1 cellular context compared by ENCODE assay signal in the genomic region with DNA sequence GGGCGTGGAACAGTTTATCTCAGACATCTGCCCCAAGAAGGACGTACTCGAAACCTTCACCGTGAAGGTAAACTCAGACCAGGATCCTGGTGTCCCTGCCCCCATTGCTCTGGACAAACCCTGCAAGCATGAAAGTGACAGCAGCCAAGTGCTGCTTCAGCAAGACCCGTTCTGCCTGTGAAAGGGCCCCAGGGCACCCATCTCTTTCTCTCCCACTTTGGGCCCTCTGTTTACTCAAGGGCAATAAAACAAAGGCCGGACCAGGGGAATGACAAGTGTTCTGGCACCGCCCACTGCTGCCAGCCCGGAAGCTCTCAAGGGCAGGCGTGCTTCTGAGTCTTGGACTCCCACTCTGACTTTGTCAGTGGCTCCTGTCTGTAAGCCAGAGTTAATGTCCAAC.
TF ChIP-seq lines count a peak whose summit lies in the region.

No MANE protein-coding gene starts in this region.

TF ChIP-seq in HepG2, 621 proteins besides CTCF, POLR2A, EP300 and RAD21 (continues in another document):
- no peak for TF ChIP-seq PCBP2 (optimal IDR thresholded peaks at IDR 0.05; ENCODE audit: low read depth, low read length, poor library complexity, severe bottlenecking)
- no peak for TF ChIP-seq ZNF780A (CRISPR knock-in tag; IDR thresholded peaks at IDR 0.05)
- TF ChIP-seq XRCC5 (optimal IDR thresholded peaks at IDR 0.05; ENCODE audit: low read length) = no peak
- TF ChIP-seq REPIN1 (CRISPR knock-in tag; IDR thresholded peaks at IDR 0.05; ENCODE audit: borderline replicate concordance, low read depth) = no peak
- no peak for TF ChIP-seq HNF4G (IDR thresholded peaks at IDR 0.05; ENCODE audit: borderline replicate concordance, low read depth, low read length)
- TF ChIP-seq HNF4G (CRISPR knock-in tag; IDR thresholded peaks at IDR 0.05; ENCODE audit: borderline replicate concordance, low read depth) = no peak
- TF ChIP-seq CEBPG (CRISPR knock-in tag; IDR thresholded peaks at IDR 0.05) = no peak
- no peak for TF ChIP-seq ZNF737 (CRISPR knock-in tag; IDR thresholded peaks at IDR 0.05; ENCODE audit: borderline replicate concordance)
- no peak for TF ChIP-seq TOE1 (CRISPR knock-in tag; IDR thresholded peaks at IDR 0.05)
- peak; percentile 29; the same call in 1 of the 2 replicates for TF ChIP-seq FOSL2 (CRISPR knock-in tag; IDR thresholded peaks at IDR 0.05)
- TF ChIP-seq ZNF430 (CRISPR knock-in tag; IDR thresholded peaks at IDR 0.05) = no peak
- no peak for TF ChIP-seq ZNF746 (CRISPR knock-in tag; IDR thresholded peaks at IDR 0.05)
- TF ChIP-seq HNRNPL (IDR thresholded peaks at IDR 0.05; ENCODE audit: low read depth, low read length) = peak; percentile 87
- TF ChIP-seq MAFK (conservative IDR thresholded peaks at IDR 0.05 in 1 of 2, IDR thresholded peaks at IDR 0.05 in 1 of 2; ENCODE audit: low read length in 2 of 2) = no peak
- no peak for TF ChIP-seq SIN3A (IDR thresholded peaks at IDR 0.05; ENCODE audit: borderline replicate concordance, low read depth, low read length)
- no peak for TF ChIP-seq KLF6 (CRISPR knock-in tag; IDR thresholded peaks at IDR 0.05)
- TF ChIP-seq SMARCC2 (IDR thresholded peaks at IDR 0.05) = no peak
- TF ChIP-seq GATAD2A (CRISPR knock-in tag; IDR thresholded peaks at IDR 0.05) = peak; percentile 77
- TF ChIP-seq SMAD9 (CRISPR knock-in tag; IDR thresholded peaks at IDR 0.05) = no peak
- no peak for TF ChIP-seq ZNF839 (CRISPR knock-in tag; IDR thresholded peaks at IDR 0.05; ENCODE audit: borderline replicate concordance)
- no peak for TF ChIP-seq ZNF335 (CRISPR knock-in tag; IDR thresholded peaks at IDR 0.05)
- TF ChIP-seq FIP1L1 (IDR thresholded peaks at IDR 0.05; ENCODE audit: borderline replicate concordance, insufficient read depth, low read depth, low read length) = no peak
- TF ChIP-seq, protein P1, sequence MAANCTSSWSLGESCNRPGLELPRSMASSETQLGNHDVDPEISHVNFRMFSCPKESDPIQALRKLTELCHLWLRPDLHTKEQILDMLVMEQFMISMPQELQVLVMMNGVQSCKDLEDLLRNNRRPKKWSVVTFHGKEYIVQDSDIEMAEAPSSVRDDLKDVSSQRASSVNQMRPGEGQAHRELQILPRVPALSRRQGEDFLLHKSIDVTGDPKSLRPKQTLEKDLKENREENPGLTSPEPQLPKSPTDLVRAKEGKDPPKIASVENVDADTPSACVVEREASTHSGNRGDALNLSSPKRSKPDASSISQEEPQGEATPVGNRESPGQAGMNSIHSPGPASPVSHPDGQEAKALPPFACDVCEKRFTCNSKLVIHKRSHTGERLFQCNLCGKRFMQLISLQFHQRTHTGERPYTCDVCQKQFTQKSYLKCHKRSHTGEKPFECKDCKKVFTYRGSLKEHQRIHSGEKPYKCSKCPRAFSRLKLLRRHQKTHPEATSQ (CRISPR knock-in tag; IDR thresholded peaks at IDR 0.05; ENCODE audit: borderline replicate concordance) = no peak
- 0 out of 2 replicates have a peak, but pooled peaks have one; percentile 33 for TF ChIP-seq ZNF350 (CRISPR knock-in tag; IDR thresholded peaks at IDR 0.05; ENCODE audit: borderline replicate concordance, low read depth)
- peak; percentile 83 for TF ChIP-seq FOXA3 (CRISPR knock-in tag; IDR thresholded peaks at IDR 0.05)
- TF ChIP-seq, protein P2, sequence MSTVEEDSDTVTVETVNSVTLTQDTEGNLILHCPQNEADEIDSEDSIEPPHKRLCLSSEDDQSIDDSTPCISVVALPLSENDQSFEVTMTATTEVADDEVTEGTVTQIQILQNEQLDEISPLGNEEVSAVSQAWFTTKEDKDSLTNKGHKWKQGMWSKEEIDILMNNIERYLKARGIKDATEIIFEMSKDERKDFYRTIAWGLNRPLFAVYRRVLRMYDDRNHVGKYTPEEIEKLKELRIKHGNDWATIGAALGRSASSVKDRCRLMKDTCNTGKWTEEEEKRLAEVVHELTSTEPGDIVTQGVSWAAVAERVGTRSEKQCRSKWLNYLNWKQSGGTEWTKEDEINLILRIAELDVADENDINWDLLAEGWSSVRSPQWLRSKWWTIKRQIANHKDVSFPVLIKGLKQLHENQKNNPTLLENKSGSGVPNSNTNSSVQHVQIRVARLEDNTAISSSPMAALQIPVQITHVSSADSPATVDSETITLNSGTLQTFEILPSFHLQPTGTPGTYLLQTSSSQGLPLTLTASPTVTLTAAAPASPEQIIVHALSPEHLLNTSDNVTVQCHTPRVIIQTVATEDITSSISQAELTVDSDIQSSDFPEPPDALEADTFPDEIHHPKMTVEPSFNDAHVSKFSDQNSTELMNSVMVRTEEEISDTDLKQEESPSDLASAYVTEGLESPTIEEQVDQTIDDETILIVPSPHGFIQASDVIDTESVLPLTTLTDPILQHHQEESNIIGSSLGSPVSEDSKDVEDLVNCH (CRISPR knock-in tag; IDR thresholded peaks at IDR 0.05) = no peak
- TF ChIP-seq ZBED4 (CRISPR knock-in tag; IDR thresholded peaks at IDR 0.05; ENCODE audit: borderline replicate concordance) = no peak; the same call in 1 of the 2 replicates
- TF ChIP-seq ZNF589 (CRISPR knock-in tag; conservative IDR thresholded peaks at IDR 0.05) = no peak
- no peak for TF ChIP-seq RFX5 (IDR thresholded peaks at IDR 0.05; ENCODE audit: low read depth, low read length)
- no peak for TF ChIP-seq NFE2L1 (CRISPR knock-in tag; IDR thresholded peaks at IDR 0.05; ENCODE audit: borderline replicate concordance)
- TF ChIP-seq ATM (IDR thresholded peaks at IDR 0.05; ENCODE audit: borderline replicate concordance) = no peak
- TF ChIP-seq AGO1 (IDR thresholded peaks at IDR 0.05; ENCODE audit: low read depth, low read length, poor library complexity, severe bottlenecking) = no peak
- peak; percentile 64 for TF ChIP-seq ELF1 (CRISPR knock-in tag; IDR thresholded peaks at IDR 0.05)
- TF ChIP-seq, protein P3, sequence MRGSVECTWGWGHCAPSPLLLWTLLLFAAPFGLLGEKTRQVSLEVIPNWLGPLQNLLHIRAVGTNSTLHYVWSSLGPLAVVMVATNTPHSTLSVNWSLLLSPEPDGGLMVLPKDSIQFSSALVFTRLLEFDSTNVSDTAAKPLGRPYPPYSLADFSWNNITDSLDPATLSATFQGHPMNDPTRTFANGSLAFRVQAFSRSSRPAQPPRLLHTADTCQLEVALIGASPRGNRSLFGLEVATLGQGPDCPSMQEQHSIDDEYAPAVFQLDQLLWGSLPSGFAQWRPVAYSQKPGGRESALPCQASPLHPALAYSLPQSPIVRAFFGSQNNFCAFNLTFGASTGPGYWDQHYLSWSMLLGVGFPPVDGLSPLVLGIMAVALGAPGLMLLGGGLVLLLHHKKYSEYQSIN (CRISPR knock-in tag; IDR thresholded peaks at IDR 0.05; ENCODE audit: borderline replicate concordance) = no peak
- no peak for TF ChIP-seq ETV6 (CRISPR knock-in tag; conservative IDR thresholded peaks at IDR 0.05)
- no peak for TF ChIP-seq BCL3 (CRISPR knock-in tag; IDR thresholded peaks at IDR 0.05)
- no peak for TF ChIP-seq NR1H2 (CRISPR knock-in tag; IDR thresholded peaks at IDR 0.05; ENCODE audit: borderline replicate concordance, low read depth)
- TF ChIP-seq, protein P4, sequence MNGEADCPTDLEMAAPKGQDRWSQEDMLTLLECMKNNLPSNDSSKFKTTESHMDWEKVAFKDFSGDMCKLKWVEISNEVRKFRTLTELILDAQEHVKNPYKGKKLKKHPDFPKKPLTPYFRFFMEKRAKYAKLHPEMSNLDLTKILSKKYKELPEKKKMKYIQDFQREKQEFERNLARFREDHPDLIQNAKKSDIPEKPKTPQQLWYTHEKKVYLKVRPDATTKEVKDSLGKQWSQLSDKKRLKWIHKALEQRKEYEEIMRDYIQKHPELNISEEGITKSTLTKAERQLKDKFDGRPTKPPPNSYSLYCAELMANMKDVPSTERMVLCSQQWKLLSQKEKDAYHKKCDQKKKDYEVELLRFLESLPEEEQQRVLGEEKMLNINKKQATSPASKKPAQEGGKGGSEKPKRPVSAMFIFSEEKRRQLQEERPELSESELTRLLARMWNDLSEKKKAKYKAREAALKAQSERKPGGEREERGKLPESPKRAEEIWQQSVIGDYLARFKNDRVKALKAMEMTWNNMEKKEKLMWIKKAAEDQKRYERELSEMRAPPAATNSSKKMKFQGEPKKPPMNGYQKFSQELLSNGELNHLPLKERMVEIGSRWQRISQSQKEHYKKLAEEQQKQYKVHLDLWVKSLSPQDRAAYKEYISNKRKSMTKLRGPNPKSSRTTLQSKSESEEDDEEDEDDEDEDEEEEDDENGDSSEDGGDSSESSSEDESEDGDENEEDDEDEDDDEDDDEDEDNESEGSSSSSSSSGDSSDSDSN (CRISPR knock-in tag; IDR thresholded peaks at IDR 0.05) = peak; percentile 41; the same call in 1 of the 2 replicates
- no peak for TF ChIP-seq NFRKB (IDR thresholded peaks at IDR 0.05)
- no peak for TF ChIP-seq KMT2A (CRISPR knock-in tag; IDR thresholded peaks at IDR 0.05)
- TF ChIP-seq KDM6A (CRISPR knock-in tag; IDR thresholded peaks at IDR 0.05; ENCODE audit: low read depth) = no peak
- TF ChIP-seq ZMYM4 (CRISPR knock-in tag; IDR thresholded peaks at IDR 0.05) = no peak
- no peak for TF ChIP-seq ZNF652 (CRISPR knock-in tag; IDR thresholded peaks at IDR 0.05; ENCODE audit: borderline replicate concordance, low read depth)
- no peak for TF ChIP-seq NONO (IDR thresholded peaks at IDR 0.05)
- TF ChIP-seq NONO (CRISPR knock-in tag; conservative IDR thresholded peaks at IDR 0.05) = no peak
- TF ChIP-seq MIXL1 (CRISPR knock-in tag; IDR thresholded peaks at IDR 0.05) = no peak
- TF ChIP-seq ZNF280D (CRISPR knock-in tag; IDR thresholded peaks at IDR 0.05) = no peak
- TF ChIP-seq FOXJ3 (CRISPR knock-in tag; IDR thresholded peaks at IDR 0.05; ENCODE audit: borderline replicate concordance) = no peak
- TF ChIP-seq RBAK (CRISPR knock-in tag; IDR thresholded peaks at IDR 0.05) = no peak
- no peak for TF ChIP-seq ZNF598 (CRISPR knock-in tag; IDR thresholded peaks at IDR 0.05; ENCODE audit: borderline replicate concordance)
